Comparison of ENCODE assay signal across 26 cellular contexts in the genomic region with DNA sequence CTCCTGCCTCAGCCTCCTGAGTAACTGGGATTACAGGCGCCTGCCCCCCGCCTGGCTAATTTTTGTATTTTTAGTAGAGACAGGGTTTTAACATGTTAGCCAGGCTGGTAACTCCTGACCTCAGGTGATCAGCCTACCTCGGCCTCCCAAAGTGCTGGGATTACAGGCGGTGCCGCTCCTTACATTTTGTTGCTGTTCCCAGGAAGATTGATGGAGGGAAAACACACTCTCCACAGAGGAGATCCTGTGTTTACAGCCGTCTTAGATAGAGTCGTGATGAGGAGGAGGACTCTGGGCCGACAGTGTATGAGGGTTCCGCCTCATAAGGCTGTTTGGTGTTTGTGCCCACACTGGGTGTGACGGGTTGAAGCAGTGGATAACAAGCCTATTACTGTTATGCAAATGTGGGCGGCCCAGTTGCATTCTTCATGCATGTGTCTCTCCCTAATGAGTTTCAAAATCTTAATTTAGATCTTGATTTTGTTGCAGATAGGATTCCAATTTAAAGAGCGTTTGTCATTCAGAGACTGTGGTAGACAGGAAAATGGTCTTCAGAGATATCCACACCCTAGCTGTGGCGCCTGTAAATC. TPM values are rescaled to one million over a fixed set of nuclear protein-coding genes. Genes with fewer than 3 reads are reported as not detected.
DNase-seq lines count a peak whose midpoint lies in the region; ATAC-seq and TF ChIP-seq lines count a peak whose summit lies in the region.
"Had no signal": no experiment of that assay in that cellular context is flagged by ENCODE, and none has a peak within 500 bp of the region (broad histone marks: within the 10 kb centered on the region; RNA-seq: fewer than 3 reads in every experiment).

No MANE protein-coding gene starts in this region.

- H3K9me2 ChIP-seq in hepatocyte (replicated peaks; ENCODE audit: insufficient read depth) = no peaks in the 10 kb centered on the region

- H3K4me2 ChIP-seq in hepatocyte = no peak overlapping the region
- H3K4me2 ChIP-seq: smooth muscle cell had no signal

- no peak overlapping the region for H3K27ac ChIP-seq in hepatocyte
- H3K27ac ChIP-seq: SJSA1, transverse colon had no signal

- H3K27ac Mint-ChIP-seq in activated naive CD8-positive, alpha-beta T cell treated with anti-CD3 and anti-CD28 coated beads, Interleukin-2, amount 10 ng/mL, durations not matched to agents 7 days and 5 days = no peak overlapping the region
- no peak overlapping the region for H3K27ac Mint-ChIP-seq in activated naive CD8-positive, alpha-beta T cell treated with anti-CD3 and anti-CD28 coated beads, Interleukin-2, amount 50 U/mL, for 24 hours
- H3K27ac Mint-ChIP-seq in natural killer cell treated with Interleukin-12 subunit alpha and Interleukin-12 subunit beta and Interleukin-15 and Interleukin-18, amount 100 ng/mL, for 72 hours = peak overlapping the region; percentile 2 to 48
- H3K27ac Mint-ChIP-seq: activated CD8-positive, alpha-beta T cell treated with anti-CD3 and anti-CD28 coated beads for 36 hours; activated naive CD4-positive, alpha-beta T cell treated with anti-CD3 and anti-CD28 coated beads, Interleukin-2, amount 10 ng/mL, durations not matched to agents 7 days and 5 days; activated T-cell treated with anti-CD3 and anti-CD28 coated beads, Interleukin-2, amount 50 U/mL, for 72 hours had no signal

- H3K9me3 Mint-ChIP-seq in activated naive CD8-positive, alpha-beta T cell treated with anti-CD3 and anti-CD28 coated beads, Interleukin-2, amount 10 ng/mL, durations not matched to agents 7 days and 5 days = no peaks in the 10 kb centered on the region
- H3K9me3 Mint-ChIP-seq in activated naive CD8-positive, alpha-beta T cell treated with anti-CD3 and anti-CD28 coated beads, Interleukin-2, amount 50 U/mL, for 24 hours = no peaks in the 10 kb centered on the region
- no peaks in the 10 kb centered on the region for H3K9me3 Mint-ChIP-seq in natural killer cell treated with Interleukin-12 subunit alpha and Interleukin-12 subunit beta and Interleukin-15 and Interleukin-18, amount 100 ng/mL, for 72 hours
- H3K9me3 Mint-ChIP-seq: activated naive CD4-positive, alpha-beta T cell treated with anti-CD3 and anti-CD28 coated beads, Interleukin-2, amount 10 ng/mL, durations not matched to agents 7 days and 5 days; activated T-cell treated with anti-CD3 and anti-CD28 coated beads, Interleukin-2, amount 50 U/mL, for 72 hours had no signal

- TF ChIP-seq CTCF in hepatocyte (IDR thresholded peaks at IDR 0.05; ENCODE audit: poor library complexity) = no peak

- peaks cover 67% of the 10 kb centered on the region for H3K4me1 Mint-ChIP-seq in activated naive CD8-positive, alpha-beta T cell treated with anti-CD3 and anti-CD28 coated beads, Interleukin-2, amount 10 ng/mL, durations not matched to agents 7 days and 5 days
- peaks cover 74% of the 10 kb centered on the region for H3K4me1 Mint-ChIP-seq in activated naive CD8-positive, alpha-beta T cell treated with anti-CD3 and anti-CD28 coated beads, Interleukin-2, amount 50 U/mL, for 24 hours
- peaks cover 76 to 77% of the 10 kb centered on the region in 2 donors for H3K4me1 Mint-ChIP-seq in natural killer cell treated with Interleukin-12 subunit alpha and Interleukin-12 subunit beta and Interleukin-15 and Interleukin-18, amount 100 ng/mL, for 72 hours (ENCODE audit: low read depth in 2 of 2)

- no peak overlapping the region for H3K4me3 Mint-ChIP-seq in activated naive CD8-positive, alpha-beta T cell treated with anti-CD3 and anti-CD28 coated beads, Interleukin-2, amount 10 ng/mL, durations not matched to agents 7 days and 5 days
- no peak overlapping the region for H3K4me3 Mint-ChIP-seq in activated naive CD8-positive, alpha-beta T cell treated with anti-CD3 and anti-CD28 coated beads, Interleukin-2, amount 50 U/mL, for 24 hours
- H3K4me3 Mint-ChIP-seq in natural killer cell treated with Interleukin-12 subunit alpha and Interleukin-12 subunit beta and Interleukin-15 and Interleukin-18, amount 100 ng/mL, for 72 hours = peak overlapping the region; percentile 55
- H3K4me3 Mint-ChIP-seq: activated CD8-positive, alpha-beta T cell treated with anti-CD3 and anti-CD28 coated beads for 36 hours; activated naive CD4-positive, alpha-beta T cell treated with anti-CD3 and anti-CD28 coated beads, Interleukin-2, amount 10 ng/mL, durations not matched to agents 7 days and 5 days; activated T-cell treated with anti-CD3 and anti-CD28 coated beads, Interleukin-2, amount 50 U/mL, for 72 hours had no signal

- no peaks in the 10 kb centered on the region for H3K79me2 ChIP-seq in hepatocyte

- POLR2A ChIA-PET in activated naive CD8-positive, alpha-beta T cell treated with anti-CD3 and anti-CD28 coated beads, Interleukin-2, amount 10 ng/mL, durations not matched to agents 7 days and 5 days (lab: Charles Lee) = interaction anchor here (1.6 kb wide), 1 partner anchor 10 kb away, joined by 5 read pairs; no protein-coding TSS in a partner anchor

- no peak overlapping the region for H2AFZ ChIP-seq in hepatocyte

- 95% methylated on average over 13 of the region's 13 CpGs for WGBS in hepatocyte (ENCODE audit: low lambda C conversion rate, missing lambda C conversion rate)

- H4K20me1 ChIP-seq in hepatocyte (ENCODE audit: insufficient read depth, poor library complexity, severe bottlenecking) = no peaks in the 10 kb centered on the region

- no peak for ATAC-seq in activated naive CD8-positive, alpha-beta T cell treated with anti-CD3 and anti-CD28 coated beads, Interleukin-2, amount 10 ng/mL, durations not matched to agents 7 days and 5 days (ENCODE audit: low read depth)
- no peak for ATAC-seq in activated naive CD8-positive, alpha-beta T cell treated with anti-CD3 and anti-CD28 coated beads, Interleukin-2, amount 50 U/mL, for 24 hours
- no peak for ATAC-seq in natural killer cell treated with Interleukin-12 subunit alpha and Interleukin-12 subunit beta and Interleukin-15 and Interleukin-18, amount 100 ng/mL, for 72 hours
- ATAC-seq: activated CD8-positive, alpha-beta T cell treated with anti-CD3 and anti-CD28 coated beads for 36 hours; activated T-cell treated with anti-CD3 and anti-CD28 coated beads, Interleukin-2, amount 50 U/mL, for 72 hours; HCT116; left ventricle myocardium superior had no signal

- H3K4me3 ChIP-seq in hepatocyte = no peak overlapping the region
- H3K4me3 ChIP-seq: dorsolateral prefrontal cortex, SJSA1, smooth muscle cell, transverse colon had no signal

- peaks cover 45% of the 10 kb centered on the region for H3K36me3 Mint-ChIP-seq in activated naive CD8-positive, alpha-beta T cell treated with anti-CD3 and anti-CD28 coated beads, Interleukin-2, amount 10 ng/mL, durations not matched to agents 7 days and 5 days
- peaks cover 18% of the 10 kb centered on the region for H3K36me3 Mint-ChIP-seq in activated naive CD8-positive, alpha-beta T cell treated with anti-CD3 and anti-CD28 coated beads, Interleukin-2, amount 50 U/mL, for 24 hours (ENCODE audit: low read depth)
- peaks cover 6% of the 10 kb centered on the region for H3K36me3 Mint-ChIP-seq in natural killer cell treated with Interleukin-12 subunit alpha and Interleukin-12 subunit beta and Interleukin-15 and Interleukin-18, amount 100 ng/mL, for 72 hours

- H3K4me1 ChIP-seq in hepatocyte (ENCODE audit: insufficient read depth) = no peaks in the 10 kb centered on the region
- H3K4me1 ChIP-seq: BE2C, SJSA1, transverse colon had no signal

- peak; percentile 14 for DNase-seq in activated naive CD8-positive, alpha-beta T cell treated with anti-CD3 and anti-CD28 coated beads, Interleukin-2, amount 10 ng/mL, durations not matched to agents 7 days and 5 days
- no peak for DNase-seq in activated naive CD8-positive, alpha-beta T cell treated with anti-CD3 and anti-CD28 coated beads, Interleukin-2, amount 50 U/mL, for 24 hours
- DNase-seq in astrocyte of the hippocampus (ENCODE audit: low read depth, low spot score) (peak; percentile 33), MV-4-11 (lab: John Stamatoyannopoulos, UW) (no peak), hepatocyte (ENCODE audit: low spot score) (no peak), RPMI8226 (no peak)
- no peak for DNase-seq in natural killer cell treated with Interleukin-12 subunit alpha and Interleukin-12 subunit beta and Interleukin-15 and Interleukin-18, amount 100 ng/mL, for 72 hours (ENCODE audit: low spot score)
- DNase-seq: ACHN; activated CD4-positive, CD25-positive, alpha-beta regulatory T cell treated with anti-CD3 and anti-CD28 coated beads, Interleukin-2, amount 50 U/mL, for 72 hours; activated CD8-positive, alpha-beta T cell treated with anti-CD3 and anti-CD28 coated beads for 36 hours; activated naive CD4-positive, alpha-beta T cell treated with anti-CD3 and anti-CD28 coated beads, Interleukin-2, amount 10 ng/mL, durations not matched to agents 7 days and 5 days; activated T-cell treated with anti-CD3 and anti-CD28 coated beads, Interleukin-2, amount 50 U/mL, for 72 hours; BE2C; COR-L47; GDM1; Kasumi-1; left ventricle myocardium superior; NCI-H1436 treated with DMSO at 0.1 percent for 48 hours; NCI-H446; NCI-H774; T-helper 1 cell; transverse colon had no signal

- no peaks in the 10 kb centered on the region for H3K27me3 ChIP-seq in hepatocyte
- H3K27me3 ChIP-seq: BE2C, dorsolateral prefrontal cortex, SJSA1, transverse colon had no signal

- H3K27me3 Mint-ChIP-seq in activated naive CD8-positive, alpha-beta T cell treated with anti-CD3 and anti-CD28 coated beads, Interleukin-2, amount 10 ng/mL, durations not matched to agents 7 days and 5 days = no peaks in the 10 kb centered on the region
- no peaks in the 10 kb centered on the region for H3K27me3 Mint-ChIP-seq in activated naive CD8-positive, alpha-beta T cell treated with anti-CD3 and anti-CD28 coated beads, Interleukin-2, amount 50 U/mL, for 24 hours
- H3K27me3 Mint-ChIP-seq in natural killer cell treated with Interleukin-12 subunit alpha and Interleukin-12 subunit beta and Interleukin-15 and Interleukin-18, amount 100 ng/mL, for 72 hours = no peaks in the 10 kb centered on the region
- H3K27me3 Mint-ChIP-seq: activated CD8-positive, alpha-beta T cell treated with anti-CD3 and anti-CD28 coated beads for 36 hours had no signal

- H3K36me3 ChIP-seq in hepatocyte (replicated peaks; ENCODE audit: insufficient read depth, low read depth) = no peaks in the 10 kb centered on the region
- H3K36me3 ChIP-seq: SJSA1, transverse colon had no signal

- no peaks in the 10 kb centered on the region for H3K9me3 ChIP-seq in hepatocyte (ENCODE audit: low read depth)
- H3K9me3 ChIP-seq: BE2C, SJSA1, transverse colon had no signal

RNA-seq across cellular contexts. Expression of a gene that starts 59.9 kb away (rescaled TPM):
- total RNA-seq in activated naive CD8-positive, alpha-beta T cell treated with anti-CD3 and anti-CD28 coated beads, Interleukin-2, amount 10 ng/mL, durations not matched to agents 7 days and 5 days = 10 to 100 TPM; 65.1 to 66.0 TPM
- 10 to 100 TPM in 1 of 2 donors, 1 to 10 TPM in 1; 6.0 to 19.4 TPM for total RNA-seq in natural killer cell treated with Interleukin-12 subunit alpha and Interleukin-12 subunit beta and Interleukin-15 and Interleukin-18, amount 100 ng/mL, for 72 hours
- total RNA-seq in hepatocyte = 8.9 and 10.1 TPM in 2 replicates
- 6.1 and 8.4 TPM in 2 replicates for polyA plus RNA-seq in hepatocyte

Comparison
In these comparisons a context has a peak if more than half of its experiments do, and no peak if none do; other contexts are left out.
1. DNase-seq: peak in activated naive CD8-positive, alpha-beta T cell treated with anti-CD3 and anti-CD28 coated beads, Interleukin-2, amount 10 ng/mL, durations not matched to agents 7 days and 5 days (single experiment) and astrocyte of the hippocampus (single experiment); none in activated naive CD8-positive, alpha-beta T cell treated with anti-CD3 and anti-CD28 coated beads, Interleukin-2, amount 50 U/mL, for 24 hours (single experiment), natural killer cell treated with Interleukin-12 subunit alpha and Interleukin-12 subunit beta and Interleukin-15 and Interleukin-18, amount 100 ng/mL, for 72 hours (single experiment), MV-4-11 (single experiment), hepatocyte (single experiment) and RPMI8226 (single experiment).
2. H3K27ac Mint-ChIP-seq: peak in natural killer cell treated with Interleukin-12 subunit alpha and Interleukin-12 subunit beta and Interleukin-15 and Interleukin-18, amount 100 ng/mL, for 72 hours (2 of 2); none in activated naive CD8-positive, alpha-beta T cell treated with anti-CD3 and anti-CD28 coated beads, Interleukin-2, amount 10 ng/mL, durations not matched to agents 7 days and 5 days (single experiment) and activated naive CD8-positive, alpha-beta T cell treated with anti-CD3 and anti-CD28 coated beads, Interleukin-2, amount 50 U/mL, for 24 hours (single experiment).